ENCODE assay signal across 17 cellular contexts in the genomic region with DNA sequence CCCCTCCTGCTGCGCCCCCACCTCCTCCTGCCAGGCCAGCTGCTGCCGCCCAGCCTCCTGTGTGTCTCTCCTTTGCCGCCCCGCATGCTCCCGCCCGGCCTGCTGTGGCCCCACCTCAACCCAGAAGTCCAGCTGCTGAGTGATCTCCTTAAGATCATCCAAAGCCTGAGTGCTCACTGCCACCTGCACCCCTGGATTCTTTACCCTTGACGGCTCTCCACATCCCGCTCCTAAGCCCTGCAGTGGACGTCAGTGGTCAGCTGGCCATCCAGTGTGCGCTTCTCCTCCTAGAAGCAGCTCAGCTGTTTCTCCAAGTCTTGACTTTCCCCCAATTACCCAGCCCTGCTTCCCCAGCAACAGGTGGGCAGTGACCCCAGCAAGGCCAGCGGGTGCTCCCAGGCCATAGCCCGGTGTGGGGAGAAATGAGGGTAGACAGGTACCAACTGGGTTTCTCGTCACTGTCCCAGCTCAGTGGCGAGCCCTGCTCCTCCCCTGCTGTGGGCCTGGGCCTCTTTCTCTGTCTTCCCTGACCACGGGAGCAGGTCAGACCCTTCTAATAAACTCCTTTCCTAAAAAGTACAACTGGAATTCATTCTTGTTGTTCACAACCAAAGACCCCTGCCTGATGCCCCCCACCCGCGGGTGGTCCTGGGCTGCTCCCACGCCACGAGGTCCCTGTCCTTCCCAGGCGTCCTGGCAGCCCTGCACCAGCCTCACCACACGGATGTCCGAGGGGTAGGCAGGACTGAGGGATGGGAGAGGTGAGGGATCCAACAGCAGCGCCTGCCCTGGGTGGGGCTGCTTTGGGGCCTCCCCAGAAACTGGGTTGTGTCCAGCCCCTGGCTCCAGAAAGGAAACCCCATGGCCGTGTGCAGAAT. TPM values are rescaled to one million over a fixed set of nuclear protein-coding genes. Genes with fewer than 3 reads are reported as not detected.
A peak's percentile ranks its signal among the peaks of the same experiment; 100 is the strongest.
DNase-seq lines count a peak whose midpoint lies in the region; ATAC-seq and TF ChIP-seq lines count a peak whose summit lies in the region.
"Had no signal": no experiment of that assay in that cellular context is flagged by ENCODE, and none has a peak within 500 bp of the region (broad histone marks: within the 10 kb centered on the region; RNA-seq: fewer than 3 reads in every experiment).

No MANE protein-coding gene starts in this region.

- no peak overlapping the region for H3K4me3 Mint-ChIP-seq in activated CD4-positive, alpha-beta T cell treated with anti-CD3 and anti-CD28 coated beads, Interleukin-2, amount 10 ng/mL, durations not matched to agents 24 days and 14 days
- no peak overlapping the region for H3K4me3 Mint-ChIP-seq in stimulated activated naive B cell treated with anti-CD40 and anti-IgM and Interleukin-4, amounts not matched to agents 10 μg/mL and 1 μg/mL and 100 μg/mL, for 72 hours
- no peak overlapping the region for H3K4me3 Mint-ChIP-seq in T-cell

- 80% methylated on average over 19 of the region's 24 CpGs for WGBS in esophagus muscularis mucosa

- intact Hi-C loops in activated CD4-positive, alpha-beta T cell treated with anti-CD3 and anti-CD28 coated beads, Interleukin-2, amount 10 ng/mL, durations not matched to agents 24 days and 14 days (cut with micrococcal nuclease) = no loop called here
- intact Hi-C loops in esophagus muscularis mucosa (cut with DNase I) = no loop called here

- no peaks in the 10 kb centered on the region for H3K4me1 Mint-ChIP-seq in activated CD4-positive, alpha-beta T cell treated with anti-CD3 and anti-CD28 coated beads, Interleukin-2, amount 10 ng/mL, durations not matched to agents 24 days and 14 days
- no peaks in the 10 kb centered on the region for H3K4me1 Mint-ChIP-seq in stimulated activated naive B cell treated with anti-CD40 and anti-IgM and Interleukin-4, amounts not matched to agents 10 μg/mL and 1 μg/mL and 100 μg/mL, for 72 hours
- H3K4me1 Mint-ChIP-seq in T-cell = peaks cover 0 to 5% (median 0%) of the 10 kb centered on the region in 3 donors

- TF ChIP-seq POLR2A in esophagus muscularis mucosa (IDR thresholded peaks at IDR 0.05; ENCODE audit: low read depth) = no peak

- no peak for ATAC-seq in stimulated activated naive B cell treated with anti-CD40 and anti-IgM and Interleukin-4, amounts not matched to agents 10 μg/mL and 1 μg/mL and 100 μg/mL, for 72 hours (replicated peaks)
- ATAC-seq in T-cell (replicated peaks in 1 of 4) = no peak

- H3K36me3 Mint-ChIP-seq in activated CD4-positive, alpha-beta T cell treated with anti-CD3 and anti-CD28 coated beads, Interleukin-2, amount 10 ng/mL, durations not matched to agents 24 days and 14 days (ENCODE audit: low read depth) = no peaks in the 10 kb centered on the region
- H3K36me3 Mint-ChIP-seq in stimulated activated naive B cell treated with anti-CD40 and anti-IgM and Interleukin-4, amounts not matched to agents 10 μg/mL and 1 μg/mL and 100 μg/mL, for 72 hours = no peaks in the 10 kb centered on the region
- peaks cover 5% of the 10 kb centered on the region for H3K36me3 Mint-ChIP-seq in T-cell

- no peak overlapping the region for H3K27ac ChIP-seq in esophagus muscularis mucosa (replicated peaks in 1 of 4)
- H3K27ac ChIP-seq: BLaER1, KMS-11, SJCRH30 had no signal

- H3K4me1 ChIP-seq in esophagus muscularis mucosa = no peaks in the 10 kb centered on the region
- H3K4me1 ChIP-seq: BLaER1, SJCRH30 had no signal

- peaks cover 0 to 57% (median 0%) of the 10 kb centered on the region in 4 donors for H3K27me3 ChIP-seq in esophagus muscularis mucosa
- H3K27me3 ChIP-seq: BLaER1, SJCRH30 had no signal

- no peak overlapping the region for H3K4me3 ChIP-seq in esophagus muscularis mucosa
- H3K4me3 ChIP-seq: BLaER1, SJCRH30 had no signal

- H3K36me3 ChIP-seq in esophagus muscularis mucosa = no peaks in the 10 kb centered on the region
- H3K36me3 ChIP-seq: BLaER1, SJCRH30 had no signal

- POLR2A ChIA-PET in T-cell (lab: Charles Lee) = no interaction called here

- no peak for DNase-seq in activated CD4-positive, alpha-beta T cell treated with anti-CD3 and anti-CD28 coated beads, Interleukin-2, amount 10 ng/mL, durations not matched to agents 24 days and 14 days
- no peak for DNase-seq in activated CD4-positive, alpha-beta T cell treated with anti-CD3 and anti-CD28 coated beads for 1 hour
- DNase-seq in NCI-H524 (lab: John Stamatoyannopoulos, UW) (peak; percentile 60 to 83), esophagus muscularis mucosa (ENCODE audit: extremely low spot score) (peak; percentile 75), T-cell (no peak), GF-D8 (lab: John Stamatoyannopoulos, UW) (no peak)
- no peak for DNase-seq in stimulated activated naive B cell treated with anti-CD40 and anti-IgM and Interleukin-4, amounts not matched to agents 10 μg/mL and 1 μg/mL and 100 μg/mL, for 72 hours
- DNase-seq in stimulated activated CD8-positive, alpha-beta memory T cell treated with anti-CD3 and anti-CD28 coated beads, Interleukin-4, amount 100 ng/mL, for 48 hours = no peak
- DNase-seq: DMS153, HCEC 1CT, NCI-H1048, NCI-H446, NCI-H774, SJCRH30 had no signal

- no peak for TF ChIP-seq EP300 in esophagus muscularis mucosa (IDR thresholded peaks at IDR 0.05)

- peaks cover 0 to 8% (median 5%) of the 10 kb centered on the region in 4 donors for H3K9me3 ChIP-seq in esophagus muscularis mucosa
- H3K9me3 ChIP-seq: SJCRH30 had no signal

- CTCF ChIA-PET in T-cell (lab: Charles Lee) = no interaction called here

- peaks cover 25% of the 10 kb centered on the region for H3K27me3 Mint-ChIP-seq in activated CD4-positive, alpha-beta T cell treated with anti-CD3 and anti-CD28 coated beads, Interleukin-2, amount 10 ng/mL, durations not matched to agents 24 days and 14 days
- peaks cover 45 to 63% of the 10 kb centered on the region in 2 donors for H3K27me3 Mint-ChIP-seq in stimulated activated naive B cell treated with anti-CD40 and anti-IgM and Interleukin-4, amounts not matched to agents 10 μg/mL and 1 μg/mL and 100 μg/mL, for 72 hours
- peaks cover 3 to 19% of the 10 kb centered on the region in 2 donors for H3K27me3 Mint-ChIP-seq in T-cell

- TF ChIP-seq CTCF in esophagus muscularis mucosa (IDR thresholded peaks at IDR 0.05) = no peak

- H3K27ac Mint-ChIP-seq in activated CD4-positive, alpha-beta T cell treated with anti-CD3 and anti-CD28 coated beads, Interleukin-2, amount 10 ng/mL, durations not matched to agents 24 days and 14 days = peak overlapping the region; percentile 20
- peak overlapping the region; percentile 49 for H3K27ac Mint-ChIP-seq in stimulated activated naive B cell treated with anti-CD40 and anti-IgM and Interleukin-4, amounts not matched to agents 10 μg/mL and 1 μg/mL and 100 μg/mL, for 72 hours
- H3K27ac Mint-ChIP-seq in T-cell = no peak overlapping the region

- H3K9me3 Mint-ChIP-seq in activated CD4-positive, alpha-beta T cell treated with anti-CD3 and anti-CD28 coated beads, Interleukin-2, amount 10 ng/mL, durations not matched to agents 24 days and 14 days = peaks cover 4% of the 10 kb centered on the region
- H3K9me3 Mint-ChIP-seq in stimulated activated naive B cell treated with anti-CD40 and anti-IgM and Interleukin-4, amounts not matched to agents 10 μg/mL and 1 μg/mL and 100 μg/mL, for 72 hours = peaks cover 6 to 7% of the 10 kb centered on the region in 2 donors
- peaks cover 5 to 16% (median 6%) of the 10 kb centered on the region in 3 donors for H3K9me3 Mint-ChIP-seq in T-cell

RNA-seq across cellular contexts. Expression of gene KRTAP10-7, which starts 1.4 kb away (rescaled TPM):
- total RNA-seq in activated CD4-positive, alpha-beta T cell treated with anti-CD3 and anti-CD28 coated beads, Interleukin-2, amount 10 ng/mL, durations not matched to agents 24 days and 14 days = not detected in 2 replicates
- total RNA-seq in esophagus muscularis mucosa (not detected), T-cell (not detected)
- total RNA-seq: MCF 10A, SJCRH30 had no signal

RNA-seq across cellular contexts. Expression of gene KRTAP10-6, which starts 9.5 kb away (rescaled TPM):
- not detected in 2 replicates for total RNA-seq in activated CD4-positive, alpha-beta T cell treated with anti-CD3 and anti-CD28 coated beads, Interleukin-2, amount 10 ng/mL, durations not matched to agents 24 days and 14 days
- not detected for total RNA-seq in esophagus muscularis mucosa
- total RNA-seq in T-cell = not detected
- total RNA-seq: MCF 10A, SJCRH30 had no signal

RNA-seq across cellular contexts. Expression of gene KRTAP10-8, which starts 10.0 kb away (rescaled TPM):
- total RNA-seq in activated CD4-positive, alpha-beta T cell treated with anti-CD3 and anti-CD28 coated beads, Interleukin-2, amount 10 ng/mL, durations not matched to agents 24 days and 14 days = not detected in 2 replicates
- total RNA-seq in esophagus muscularis mucosa = not detected
- not detected for total RNA-seq in T-cell
- total RNA-seq: MCF 10A, SJCRH30 had no signal

RNA-seq across cellular contexts. Expression of gene KRTAP10-5, which starts 21.4 kb away (rescaled TPM):
- total RNA-seq in activated CD4-positive, alpha-beta T cell treated with anti-CD3 and anti-CD28 coated beads, Interleukin-2, amount 10 ng/mL, durations not matched to agents 24 days and 14 days = not detected in 2 replicates
- total RNA-seq in esophagus muscularis mucosa (not detected), T-cell (not detected)
- total RNA-seq: MCF 10A, SJCRH30 had no signal

RNA-seq across cellular contexts. Expression of gene KRTAP10-9, which starts 25.1 kb away (rescaled TPM):
- total RNA-seq in activated CD4-positive, alpha-beta T cell treated with anti-CD3 and anti-CD28 coated beads, Interleukin-2, amount 10 ng/mL, durations not matched to agents 24 days and 14 days = not detected in 2 replicates
- not detected for total RNA-seq in esophagus muscularis mucosa
- total RNA-seq in T-cell = not detected
- total RNA-seq: MCF 10A, SJCRH30 had no signal

Comparison
In these comparisons a context has a peak if more than half of its experiments do, and no peak if none do; other contexts are left out.
1. DNase-seq: peak in NCI-H524 (2 of 2) and esophagus muscularis mucosa (single experiment); none in activated CD4-positive, alpha-beta T cell treated with anti-CD3 and anti-CD28 coated beads, Interleukin-2, amount 10 ng/mL, durations not matched to agents 24 days and 14 days (single experiment), activated CD4-positive, alpha-beta T cell treated with anti-CD3 and anti-CD28 coated beads for 1 hour (single experiment), stimulated activated naive B cell treated with anti-CD40 and anti-IgM and Interleukin-4, amounts not matched to agents 10 μg/mL and 1 μg/mL and 100 μg/mL, for 72 hours (single experiment), T-cell (0 of 34), stimulated activated CD8-positive, alpha-beta memory T cell treated with anti-CD3 and anti-CD28 coated beads, Interleukin-4, amount 100 ng/mL, for 48 hours (single experiment) and GF-D8 (single experiment).
2. H3K27ac Mint-ChIP-seq: peak in activated CD4-positive, alpha-beta T cell treated with anti-CD3 and anti-CD28 coated beads, Interleukin-2, amount 10 ng/mL, durations not matched to agents 24 days and 14 days (single experiment) and stimulated activated naive B cell treated with anti-CD40 and anti-IgM and Interleukin-4, amounts not matched to agents 10 μg/mL and 1 μg/mL and 100 μg/mL, for 72 hours (single experiment); none in T-cell (0 of 2).